ENCODE assay signal across 9 cellular contexts in genomic region chr4:173013232-173013932, GRCh38.
DNase-seq lines count a peak whose midpoint lies in the region; ATAC-seq and TF ChIP-seq lines count a peak whose summit lies in the region.
"Had no signal": no experiment of that assay in that cellular context is flagged by ENCODE, and none has a peak within 500 bp of the region (broad histone marks: within the 10 kb centered on the region; RNA-seq: fewer than 3 reads in every experiment).

No MANE protein-coding gene starts in this region.

- H3K9me3 ChIP-seq in CD4-positive, CD25-positive, alpha-beta regulatory T cell (ENCODE audit: control insufficient read depth in 2 of 2, low read length in 2 of 2) = no peaks in the 10 kb centered on the region
- H3K9me3 ChIP-seq: SJSA1 had no signal

- no peak overlapping the region for H3K27ac ChIP-seq in CD4-positive, CD25-positive, alpha-beta regulatory T cell (ENCODE audit: insufficient read depth, low read length, poor library complexity, severe bottlenecking)
- H3K27ac ChIP-seq in coronary artery = no peak overlapping the region
- H3K27ac ChIP-seq: SJSA1 had no signal

- H3K4me1 ChIP-seq in CD4-positive, CD25-positive, alpha-beta regulatory T cell (ENCODE audit: control insufficient read depth, insufficient read depth, low read length, poor library complexity, severe bottlenecking) = no peaks in the 10 kb centered on the region
- H3K4me1 ChIP-seq: SJSA1 had no signal

- no peaks in the 10 kb centered on the region for H3K27me3 Mint-ChIP-seq in CD4-positive, CD25-positive, alpha-beta regulatory T cell
- peaks cover 2% of the 10 kb centered on the region for H3K27me3 Mint-ChIP-seq in activated T-helper 17 cell treated with anti-CD3 and anti-CD28 coated beads, Interleukin-2, amount 50 U/mL, for 72 hours

- H3K4me3 ChIP-seq in CD4-positive, CD25-positive, alpha-beta regulatory T cell (ENCODE audit: low read depth, low read length) = no peak overlapping the region
- H3K4me3 ChIP-seq in coronary artery = no peak overlapping the region
- H3K4me3 ChIP-seq: SJSA1 had no signal

- H3K4me1 Mint-ChIP-seq in CD4-positive, CD25-positive, alpha-beta regulatory T cell = no peaks in the 10 kb centered on the region
- no peaks in the 10 kb centered on the region for H3K4me1 Mint-ChIP-seq in stimulated activated effector memory CD8-positive, alpha-beta T cell treated with anti-CD3 and anti-CD28 coated beads, Interleukin-12 subunit alpha, Interleukin-12 subunit beta, amount 100 ng/mL, for 72 hours
- H3K4me1 Mint-ChIP-seq in activated T-helper 17 cell treated with anti-CD3 and anti-CD28 coated beads, Interleukin-2, amount 50 U/mL, for 72 hours = no peaks in the 10 kb centered on the region

- peak; percentile 68 for TF ChIP-seq CTCF in coronary artery (IDR thresholded peaks at IDR 0.05)

- no peak overlapping the region for H3K4me3 Mint-ChIP-seq in CD4-positive, CD25-positive, alpha-beta regulatory T cell
- no peak overlapping the region for H3K4me3 Mint-ChIP-seq in stimulated activated effector memory CD8-positive, alpha-beta T cell treated with anti-CD3 and anti-CD28 coated beads, Interleukin-12 subunit alpha, Interleukin-12 subunit beta, amount 100 ng/mL, for 72 hours
- no peak overlapping the region for H3K4me3 Mint-ChIP-seq in activated T-helper 17 cell treated with anti-CD3 and anti-CD28 coated beads, Interleukin-2, amount 50 U/mL, for 72 hours

- no peaks in the 10 kb centered on the region for H3K9me3 Mint-ChIP-seq in CD4-positive, CD25-positive, alpha-beta regulatory T cell
- H3K9me3 Mint-ChIP-seq in stimulated activated effector memory CD8-positive, alpha-beta T cell treated with anti-CD3 and anti-CD28 coated beads, Interleukin-12 subunit alpha, Interleukin-12 subunit beta, amount 100 ng/mL, for 72 hours = no peaks in the 10 kb centered on the region
- H3K9me3 Mint-ChIP-seq in activated T-helper 17 cell treated with anti-CD3 and anti-CD28 coated beads, Interleukin-2, amount 50 U/mL, for 72 hours = no peaks in the 10 kb centered on the region

- ATAC-seq in CD4-positive, CD25-positive, alpha-beta regulatory T cell (ENCODE audit: low read depth in 2 of 2) = peak; percentile 59 to 61
- peak; percentile 60 for ATAC-seq in GM19395 (IDR thresholded peaks at IDR 0.05; ENCODE audit: unreplicated experiment)
- no peak for ATAC-seq in stimulated activated effector memory CD8-positive, alpha-beta T cell treated with anti-CD3 and anti-CD28 coated beads, Interleukin-12 subunit alpha, Interleukin-12 subunit beta, amount 100 ng/mL, for 72 hours
- ATAC-seq in activated T-helper 17 cell treated with anti-CD3 and anti-CD28 coated beads, Interleukin-2, amount 50 U/mL, for 72 hours (replicated peaks) = no peak

- H3K27ac Mint-ChIP-seq in CD4-positive, CD25-positive, alpha-beta regulatory T cell = no peak overlapping the region
- no peak overlapping the region for H3K27ac Mint-ChIP-seq in stimulated activated effector memory CD8-positive, alpha-beta T cell treated with anti-CD3 and anti-CD28 coated beads, Interleukin-12 subunit alpha, Interleukin-12 subunit beta, amount 100 ng/mL, for 72 hours
- H3K27ac Mint-ChIP-seq in activated T-helper 17 cell treated with anti-CD3 and anti-CD28 coated beads, Interleukin-2, amount 50 U/mL, for 72 hours = no peak overlapping the region

- H3K36me3 Mint-ChIP-seq in CD4-positive, CD25-positive, alpha-beta regulatory T cell = no peaks in the 10 kb centered on the region
- no peaks in the 10 kb centered on the region for H3K36me3 Mint-ChIP-seq in stimulated activated effector memory CD8-positive, alpha-beta T cell treated with anti-CD3 and anti-CD28 coated beads, Interleukin-12 subunit alpha, Interleukin-12 subunit beta, amount 100 ng/mL, for 72 hours
- no peaks in the 10 kb centered on the region for H3K36me3 Mint-ChIP-seq in activated T-helper 17 cell treated with anti-CD3 and anti-CD28 coated beads, Interleukin-2, amount 50 U/mL, for 72 hours (ENCODE audit: low read depth)

- no peaks in the 10 kb centered on the region for H3K27me3 ChIP-seq in CD4-positive, CD25-positive, alpha-beta regulatory T cell (ENCODE audit: control insufficient read depth, insufficient read depth, low read length)

- H3K36me3 ChIP-seq in CD4-positive, CD25-positive, alpha-beta regulatory T cell (ENCODE audit: control insufficient read depth, insufficient read depth, low read length) = no peaks in the 10 kb centered on the region
- H3K36me3 ChIP-seq: SJSA1 had no signal

- peak; percentile 29 to 56 (median 46) for DNase-seq in CD4-positive, CD25-positive, alpha-beta regulatory T cell
- DNase-seq in MV-4-11 (lab: John Stamatoyannopoulos, UW) = peak; percentile 48
- peak; percentile 24 for DNase-seq in activated CD4-positive, CD25-positive, alpha-beta regulatory T cell treated with anti-CD3 and anti-CD28 coated beads, Interleukin-2, amount 50 U/mL, for 16 hours (ENCODE audit: low read depth, low spot score)
- DNase-seq in coronary artery (ENCODE audit: low spot score) = no peak
- peak; percentile 56 to 59 for DNase-seq in lung microvascular endothelial cell (ENCODE audit: low read depth in 2 of 2)
- DNase-seq in stimulated activated effector memory CD8-positive, alpha-beta T cell treated with anti-CD3 and anti-CD28 coated beads, Interleukin-12 subunit alpha, Interleukin-12 subunit beta, amount 100 ng/mL, for 72 hours (ENCODE audit: low spot score in 2 of 2) = peak; percentile 41 to 73

Comparison
In these comparisons a context has a peak if more than half of its experiments do, and no peak if none do; other contexts are left out.
1. ATAC-seq: peak in CD4-positive, CD25-positive, alpha-beta regulatory T cell (2 of 2) and GM19395 (single experiment); none in stimulated activated effector memory CD8-positive, alpha-beta T cell treated with anti-CD3 and anti-CD28 coated beads, Interleukin-12 subunit alpha, Interleukin-12 subunit beta, amount 100 ng/mL, for 72 hours (single experiment) and activated T-helper 17 cell treated with anti-CD3 and anti-CD28 coated beads, Interleukin-2, amount 50 U/mL, for 72 hours (single experiment).